In the genomic region with DNA sequence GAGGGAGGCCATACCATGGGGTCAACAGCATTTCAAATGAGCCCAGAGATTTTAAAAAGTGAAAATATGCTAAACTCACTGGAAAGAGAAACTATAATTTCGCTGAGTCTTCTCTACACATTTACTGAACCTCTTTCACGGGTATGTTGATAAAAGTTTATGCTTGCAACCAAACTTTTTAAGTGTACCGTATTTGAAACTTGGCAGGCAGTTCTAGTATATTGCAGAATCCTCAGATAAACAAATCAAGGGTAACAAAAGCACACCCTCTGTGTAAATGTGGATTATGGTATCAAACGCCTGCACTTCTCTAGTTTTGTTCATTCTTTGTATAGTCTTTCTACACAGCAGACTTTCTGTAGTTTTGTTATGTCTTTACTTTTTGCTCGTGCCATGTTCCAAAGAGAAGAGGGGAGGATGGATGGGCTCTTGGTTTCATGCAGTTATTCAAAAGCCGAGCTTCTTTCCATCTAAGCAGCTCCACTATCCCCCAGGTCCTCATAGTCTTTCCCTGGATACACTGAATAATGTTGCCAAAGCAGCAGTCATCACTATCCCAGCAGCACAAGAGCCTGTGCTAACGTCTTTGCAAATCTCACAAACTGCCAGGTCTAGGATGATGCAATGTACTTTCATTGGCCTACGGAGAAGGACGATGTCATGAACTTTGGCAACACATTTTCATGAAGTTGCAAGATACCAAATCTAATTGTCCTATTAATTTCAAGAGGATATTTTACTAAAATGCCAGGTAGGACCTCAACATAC, we compare ENCODE assay signal across 13 cellular contexts.
DNase-seq lines count a peak whose midpoint lies in the region; ATAC-seq and TF ChIP-seq lines count a peak whose summit lies in the region.
"Had no signal": no experiment of that assay in that cellular context is flagged by ENCODE, and none has a peak within 500 bp of the region (broad histone marks: within the 10 kb centered on the region; RNA-seq: fewer than 3 reads in every experiment).

No MANE protein-coding gene starts in this region.

- intact Hi-C loops in gastrocnemius medialis (cut with DNase I; ENCODE audit: low total_unique reads): no loop called here

- H3K4me3 ChIP-seq in coronary artery (peak overlapping the region; percentile 47), gastrocnemius medialis (no peak overlapping the region)
- H3K4me3 ChIP-seq: testis had no signal

- peak; percentile 68 to 78 for ATAC-seq in gastrocnemius medialis

- no peaks in the 10 kb centered on the region for H3K36me3 ChIP-seq in gastrocnemius medialis

- no peak for TF ChIP-seq CTCF in coronary artery (IDR thresholded peaks at IDR 0.05)
- no peak for TF ChIP-seq CTCF in gastrocnemius medialis (IDR thresholded peaks at IDR 0.05 in 4 of 5, conservative IDR thresholded peaks at IDR 0.05 in 1 of 5)

- H3K27me3 ChIP-seq in gastrocnemius medialis: no peaks in the 10 kb centered on the region
- H3K27me3 ChIP-seq: testis had no signal

- in situ Hi-C loops in gastrocnemius medialis (cut with MboI; ENCODE audit: low sequenced_read_pairs in 4 of 4): no loop called here

- peak overlapping the region; percentile 32 to 35 for H3K27ac ChIP-seq in coronary artery
- no peak overlapping the region for H3K27ac ChIP-seq in gastrocnemius medialis
- H3K27ac ChIP-seq: testis had no signal

- POLR2A ChIA-PET in HEK293T (lab: Yijun Ruan, JAX): no interaction called here

- no peak for TF ChIP-seq POLR2A in gastrocnemius medialis (IDR thresholded peaks at IDR 0.05)

- CTCF ChIA-PET in HEK293T (lab: Yijun Ruan, JAX): interaction anchor here (1.0 kb wide), 1 partner anchor 222 kb away, joined by 3 read pairs; no protein-coding TSS in a partner anchor

- H3K4me1 ChIP-seq in gastrocnemius medialis: peaks cover 4 to 14% of the 10 kb centered on the region in 2 donors
- H3K4me1 ChIP-seq: testis had no signal

- no peaks in the 10 kb centered on the region for H3K9me3 ChIP-seq in gastrocnemius medialis
- H3K9me3 ChIP-seq: testis had no signal

- DNase-seq in HEK293T (ENCODE audit: extremely low spot score): peak; percentile 11
- DNase-seq in coronary artery (ENCODE audit: low spot score): no peak
- DNase-seq in iris pigment epithelial cell (ENCODE audit: low read depth): peak; percentile 39
- DNase-seq in gastrocnemius medialis: no peak
- no peak for DNase-seq in SHP77 (lab: John Stamatoyannopoulos, UW)
- no peak for DNase-seq in stimulated activated CD4-positive, alpha-beta T cell treated with anti-CD3 and anti-CD28 coated beads, Interleukin-4, amount 100 ng/mL, for 24 hours
- DNase-seq in KG1 (lab: John Stamatoyannopoulos, UW): no peak
- no peak for DNase-seq in OCI-M2 (lab: John Stamatoyannopoulos, UW; ENCODE audit: unreplicated experiment)
- DNase-seq: activated CD4-positive, alpha-beta T cell treated with anti-CD3 and anti-CD28 coated beads, Interleukin-2, amount 50 U/mL, for 1 hour; activated T-cell treated with anti-CD3 and anti-CD28 coated beads, Interleukin-2, amount 50 U/mL, for 1 hour; DMS79 treated with DMSO at 0.1 percent for 48 hours; T1000; testis had no signal

TF ChIP-seq in HEK293T, 16 proteins besides CTCF, POLR2A, EP300 and RAD21:
- TF ChIP-seq ELF4 (IDR thresholded peaks at IDR 0.05): no peak
- no peak for TF ChIP-seq FOXK2 (IDR thresholded peaks at IDR 0.05)
- no peak for TF ChIP-seq NFRKB (IDR thresholded peaks at IDR 0.05)
- TF ChIP-seq, protein P1, sequence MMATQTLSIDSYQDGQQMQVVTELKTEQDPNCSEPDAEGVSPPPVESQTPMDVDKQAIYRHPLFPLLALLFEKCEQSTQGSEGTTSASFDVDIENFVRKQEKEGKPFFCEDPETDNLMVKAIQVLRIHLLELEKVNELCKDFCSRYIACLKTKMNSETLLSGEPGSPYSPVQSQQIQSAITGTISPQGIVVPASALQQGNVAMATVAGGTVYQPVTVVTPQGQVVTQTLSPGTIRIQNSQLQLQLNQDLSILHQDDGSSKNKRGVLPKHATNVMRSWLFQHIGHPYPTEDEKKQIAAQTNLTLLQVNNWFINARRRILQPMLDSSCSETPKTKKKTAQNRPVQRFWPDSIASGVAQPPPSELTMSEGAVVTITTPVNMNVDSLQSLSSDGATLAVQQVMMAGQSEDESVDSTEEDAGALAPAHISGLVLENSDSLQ (IDR thresholded peaks at IDR 0.05): no peak
- no peak for TF ChIP-seq BHLHE40 (IDR thresholded peaks at IDR 0.05; ENCODE audit: borderline replicate concordance)
- no peak for TF ChIP-seq SP1 (IDR thresholded peaks at IDR 0.05)
- no peak for TF ChIP-seq L3MBTL2 (conservative IDR thresholded peaks at IDR 0.05)
- TF ChIP-seq TARDBP (IDR thresholded peaks at IDR 0.05): no peak
- TF ChIP-seq ZNF384 (IDR thresholded peaks at IDR 0.05): no peak
- no peak for TF ChIP-seq CTBP1 (IDR thresholded peaks at IDR 0.05; ENCODE audit: borderline replicate concordance)
- TF ChIP-seq SUZ12 (IDR thresholded peaks at IDR 0.05): no peak
- no peak for TF ChIP-seq FOXM1 (IDR thresholded peaks at IDR 0.05; ENCODE audit: borderline replicate concordance)
- TF ChIP-seq FOXA1 (IDR thresholded peaks at IDR 0.05): no peak
- TF ChIP-seq HDGF (IDR thresholded peaks at IDR 0.05; ENCODE audit: borderline replicate concordance): no peak
- TF ChIP-seq ARNT (IDR thresholded peaks at IDR 0.05): no peak
- no peak for TF ChIP-seq LEF1 (IDR thresholded peaks at IDR 0.05; ENCODE audit: borderline replicate concordance)

Comparison
In these comparisons a context has a peak if more than half of its experiments do, and no peak if none do; other contexts are left out.
1. DNase-seq: peak in HEK293T (single experiment) and iris pigment epithelial cell (single experiment); none in coronary artery (single experiment), gastrocnemius medialis (0 of 2), SHP77 (0 of 2), stimulated activated CD4-positive, alpha-beta T cell treated with anti-CD3 and anti-CD28 coated beads, Interleukin-4, amount 100 ng/mL, for 24 hours (single experiment), KG1 (single experiment) and OCI-M2 (single experiment).
2. H3K27ac ChIP-seq: peak in coronary artery (2 of 2); none in gastrocnemius medialis (0 of 4).